Comparison of ENCODE assay signal across 8 cellular contexts in genomic region chr9:91359734-91360470, GRCh38. TPM values are rescaled to one million over a fixed set of nuclear protein-coding genes. Genes with fewer than 3 reads are reported as not detected.
A peak's percentile ranks its signal among the peaks of the same experiment; 100 is the strongest.
DNase-seq lines count a peak whose midpoint lies in the region; ATAC-seq and TF ChIP-seq lines count a peak whose summit lies in the region.

No MANE protein-coding gene starts in this region.

- H3K4me3 Mint-ChIP-seq in activated naive CD4-positive, alpha-beta T cell treated with anti-CD3 and anti-CD28 coated beads, Interleukin-2, amount 50 U/mL, for 24 hours: peak overlapping the region; percentile 89
- H3K4me3 Mint-ChIP-seq in activated CD8-positive, alpha-beta T cell treated with anti-CD3 and anti-CD28 coated beads for 36 hours: peak overlapping the region; percentile 89
- H3K4me3 Mint-ChIP-seq in immature natural killer cell: peak overlapping the region; percentile 96 to 99 (median 97)

- H3K36me3 Mint-ChIP-seq in activated naive CD4-positive, alpha-beta T cell treated with anti-CD3 and anti-CD28 coated beads, Interleukin-2, amount 50 U/mL, for 24 hours: peaks cover 13% of the 10 kb centered on the region
- peaks cover 52% of the 10 kb centered on the region for H3K36me3 Mint-ChIP-seq in activated CD8-positive, alpha-beta T cell treated with anti-CD3 and anti-CD28 coated beads for 36 hours (ENCODE audit: low read depth)
- H3K36me3 Mint-ChIP-seq in immature natural killer cell: peaks cover 0 to 5% (median 5%) of the 10 kb centered on the region in 3 donors

- POLR2A ChIA-PET in activated CD8-positive, alpha-beta T cell treated with anti-CD3 and anti-CD28 coated beads for 36 hours (lab: Charles Lee): interaction anchor here (0.9 to 5.4 kb wide), 12 partner anchors 10 to 213 kb away, joined by 3 to 32 read pairs (median 7); partner anchors contain the start of gene NFIL3

- no peak for DNase-seq in activated naive CD4-positive, alpha-beta T cell treated with anti-CD3 and anti-CD28 coated beads, Interleukin-2, amount 50 U/mL, for 16 hours
- DNase-seq in activated CD8-positive, alpha-beta T cell treated with anti-CD3 and anti-CD28 coated beads for 36 hours: peak; percentile 45
- DNase-seq in immature natural killer cell: no peak
- DNase-seq in thoracic aorta (ENCODE audit: low spot score): no peak
- no peak for DNase-seq in cerebellar nuclear complex (lab: John Stamatoyannopoulos, UW)
- DNase-seq in NCI-H510A treated with DMSO at 0.1 percent for 48 hours (lab: John Stamatoyannopoulos, UW): no peak

- H3K27me3 Mint-ChIP-seq in activated naive CD4-positive, alpha-beta T cell treated with anti-CD3 and anti-CD28 coated beads, Interleukin-2, amount 50 U/mL, for 24 hours: no peaks in the 10 kb centered on the region
- H3K27me3 Mint-ChIP-seq in activated CD8-positive, alpha-beta T cell treated with anti-CD3 and anti-CD28 coated beads for 36 hours: no peaks in the 10 kb centered on the region
- peaks cover under 1 to 9% (median 3%) of the 10 kb centered on the region in 3 donors for H3K27me3 Mint-ChIP-seq in immature natural killer cell (ENCODE audit: low read depth in 3 of 3)

- peak overlapping the region; percentile 95 for H3K4me3 ChIP-seq in thoracic aorta

- peak overlapping the region; percentile 62 for H3K27ac Mint-ChIP-seq in activated naive CD4-positive, alpha-beta T cell treated with anti-CD3 and anti-CD28 coated beads, Interleukin-2, amount 50 U/mL, for 24 hours
- peak overlapping the region; percentile 87 for H3K27ac Mint-ChIP-seq in activated CD8-positive, alpha-beta T cell treated with anti-CD3 and anti-CD28 coated beads for 36 hours
- H3K27ac Mint-ChIP-seq in immature natural killer cell: peak overlapping the region in 5 of 6 donors; percentile 26 to 97 (median 90)

- no peak for TF ChIP-seq CTCF in activated CD8-positive, alpha-beta T cell treated with anti-CD3 and anti-CD28 coated beads for 36 hours (IDR thresholded peaks at IDR 0.05)
- no peak for TF ChIP-seq CTCF in thoracic aorta (IDR thresholded peaks at IDR 0.05)

- H3K4me1 Mint-ChIP-seq in activated naive CD4-positive, alpha-beta T cell treated with anti-CD3 and anti-CD28 coated beads, Interleukin-2, amount 50 U/mL, for 24 hours: peaks cover 60% of the 10 kb centered on the region
- H3K4me1 Mint-ChIP-seq in activated CD8-positive, alpha-beta T cell treated with anti-CD3 and anti-CD28 coated beads for 36 hours (ENCODE audit: low read depth): peaks cover 57% of the 10 kb centered on the region
- peaks cover 42 to 62% of the 10 kb centered on the region in 2 donors for H3K4me1 Mint-ChIP-seq in immature natural killer cell

- H3K27ac ChIP-seq in thoracic aorta: no peak overlapping the region

- no peaks in the 10 kb centered on the region for H3K9me3 ChIP-seq in thoracic aorta

- CTCF ChIA-PET in activated CD8-positive, alpha-beta T cell treated with anti-CD3 and anti-CD28 coated beads for 36 hours (lab: Charles Lee): interaction anchor here (1.2 to 5.7 kb wide), 7 partner anchors 9 to 326 kb away, joined by 4 to 32 read pairs (median 5); partner anchors contain the start of gene NFIL3

- H3K9me3 Mint-ChIP-seq in activated naive CD4-positive, alpha-beta T cell treated with anti-CD3 and anti-CD28 coated beads, Interleukin-2, amount 50 U/mL, for 24 hours: no peaks in the 10 kb centered on the region
- no peaks in the 10 kb centered on the region for H3K9me3 Mint-ChIP-seq in activated CD8-positive, alpha-beta T cell treated with anti-CD3 and anti-CD28 coated beads for 36 hours
- H3K9me3 Mint-ChIP-seq in immature natural killer cell: no peaks in the 10 kb centered on the region

- H3K36me3 ChIP-seq in thoracic aorta: no peaks in the 10 kb centered on the region

- H3K4me1 ChIP-seq in thoracic aorta (ENCODE audit: control insufficient read depth in 1 of 2, low read depth in 2 of 2): peaks cover 14 to 27% of the 10 kb centered on the region in 2 donors

- no peaks in the 10 kb centered on the region for H3K27me3 ChIP-seq in thoracic aorta (replicated peaks; ENCODE audit: insufficient read depth)

- intact Hi-C loops in activated CD8-positive, alpha-beta T cell treated with anti-CD3 and anti-CD28 coated beads for 36 hours (cut with micrococcal nuclease): loop anchor here (5.0 to 10.0 kb wide), 4 partner anchors 57 to 325 kb away; no protein-coding TSS in a partner anchor

- peak; percentile 31 for ATAC-seq in activated CD8-positive, alpha-beta T cell treated with anti-CD3 and anti-CD28 coated beads for 36 hours
- no peak for ATAC-seq in thoracic aorta (ENCODE audit: insufficient number of reproducible peaks, low FRiP score, low read depth)
- no peak for ATAC-seq in HG03039 (IDR thresholded peaks at IDR 0.05; ENCODE audit: unreplicated experiment)

RNA-seq across cellular contexts. Expression of gene AUH, which starts 1.8 kb away (rescaled TPM):
- total RNA-seq in activated CD8-positive, alpha-beta T cell treated with anti-CD3 and anti-CD28 coated beads for 36 hours: 10 to 100 TPM; 30.8 to 31.1 TPM
- polyA plus RNA-seq in immature natural killer cell: 10 to 100 TPM; 16.9 to 23.2 (median 18.2) TPM
- total RNA-seq in thoracic aorta: 10 to 100 TPM; 27.4 to 36.1 TPM
